Comparison of ENCODE assay signal across 14 cellular contexts in the genomic region with DNA sequence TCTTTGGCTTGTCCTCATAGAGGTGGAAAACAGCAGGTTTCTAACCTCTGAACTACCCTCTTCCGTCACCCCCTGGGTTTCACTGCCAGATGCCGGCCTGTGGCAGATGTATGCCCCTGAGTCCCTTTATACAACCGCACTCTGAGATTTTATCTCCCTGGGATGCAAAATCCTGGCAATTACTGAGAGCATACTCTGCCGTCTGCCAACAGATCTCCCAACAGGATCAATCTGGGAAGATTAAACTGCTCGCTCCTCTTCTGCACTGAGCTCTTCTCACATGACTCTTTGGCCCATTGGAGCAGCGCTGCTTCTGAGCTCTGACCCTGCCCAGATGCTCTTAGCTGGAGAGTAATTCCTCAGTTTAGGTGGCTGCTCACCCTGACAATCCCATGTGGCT.
"Had no signal": no experiment of that assay in that cellular context is flagged by ENCODE, and none has a peak within 500 bp of the region (broad histone marks: within the 10 kb centered on the region; RNA-seq: fewer than 3 reads in every experiment).

No MANE protein-coding gene starts in this region.

- ATAC-seq: activated CD4-positive, alpha-beta T cell treated with anti-CD3 and anti-CD28 coated beads for 36 hours; heart right ventricle; left lung had no signal

- H3K4me3 Mint-ChIP-seq: activated CD4-positive, alpha-beta memory T cell treated with anti-CD3 and anti-CD28 coated beads, Interleukin-2, amount 10 ng/mL, durations not matched to agents 7 days and 5 days; activated CD4-positive, alpha-beta T cell treated with anti-CD3 and anti-CD28 coated beads for 36 hours; activated naive CD4-positive, alpha-beta T cell treated with anti-CD3 and anti-CD28 coated beads for 36 hours; natural killer cell; stimulated activated naive CD8-positive, alpha-beta T cell treated with anti-CD3 and anti-CD28 coated beads, Interleukin-15, Interleukin-2, amounts not matched to agents 100 ng/mL and 50 ng/mL, for 24 hours had no signal

- DNase-seq: activated CD4-positive, alpha-beta memory T cell treated with anti-CD3 and anti-CD28 coated beads, Interleukin-2, amount 10 ng/mL, durations not matched to agents 7 days and 5 days; activated CD4-positive, alpha-beta T cell treated with anti-CD3 and anti-CD28 coated beads for 36 hours; activated CD8-positive, alpha-beta memory T cell treated with anti-CD3 and anti-CD28 coated beads, Interleukin-2, amount 50 U/mL, for 48 hours; activated naive CD4-positive, alpha-beta T cell treated with anti-CD3 and anti-CD28 coated beads for 36 hours; foreskin melanocyte; heart right ventricle; left lung; natural killer cell; nucleus accumbens; stimulated activated CD4-positive, alpha-beta T cell treated with anti-CD3 and anti-CD28 coated beads, Interleukin-2, amount 100 ng/mL, for 48 hours; T1000; upper lobe of right lung had no signal

- H3K27me3 ChIP-seq: heart right ventricle, left lung, upper lobe of right lung had no signal

- H3K36me3 Mint-ChIP-seq: natural killer cell had no signal

- H3K9me3 Mint-ChIP-seq: activated CD4-positive, alpha-beta memory T cell treated with anti-CD3 and anti-CD28 coated beads, Interleukin-2, amount 10 ng/mL, durations not matched to agents 7 days and 5 days; natural killer cell had no signal

- H3K9me3 ChIP-seq: upper lobe of right lung had no signal

- H3K27ac ChIP-seq: heart right ventricle, left lung, upper lobe of right lung, VCaP had no signal

- H3K27me3 Mint-ChIP-seq: activated CD4-positive, alpha-beta T cell treated with anti-CD3 and anti-CD28 coated beads for 36 hours; stimulated activated naive CD8-positive, alpha-beta T cell treated with anti-CD3 and anti-CD28 coated beads, Interleukin-15, Interleukin-2, amounts not matched to agents 100 ng/mL and 50 ng/mL, for 24 hours had no signal

- H3K4me3 ChIP-seq: heart right ventricle, left lung, upper lobe of right lung had no signal

- H3K36me3 ChIP-seq: heart right ventricle, left lung, upper lobe of right lung had no signal

- H3K4me1 ChIP-seq: left lung, upper lobe of right lung had no signal

- H3K27ac Mint-ChIP-seq: activated CD4-positive, alpha-beta memory T cell treated with anti-CD3 and anti-CD28 coated beads, Interleukin-2, amount 10 ng/mL, durations not matched to agents 7 days and 5 days; activated CD4-positive, alpha-beta T cell treated with anti-CD3 and anti-CD28 coated beads for 36 hours; activated naive CD4-positive, alpha-beta T cell treated with anti-CD3 and anti-CD28 coated beads for 36 hours; natural killer cell; stimulated activated naive CD8-positive, alpha-beta T cell treated with anti-CD3 and anti-CD28 coated beads, Interleukin-15, Interleukin-2, amounts not matched to agents 100 ng/mL and 50 ng/mL, for 24 hours had no signal
